ENCODE assay signal across 8 cellular contexts in the genomic region with DNA sequence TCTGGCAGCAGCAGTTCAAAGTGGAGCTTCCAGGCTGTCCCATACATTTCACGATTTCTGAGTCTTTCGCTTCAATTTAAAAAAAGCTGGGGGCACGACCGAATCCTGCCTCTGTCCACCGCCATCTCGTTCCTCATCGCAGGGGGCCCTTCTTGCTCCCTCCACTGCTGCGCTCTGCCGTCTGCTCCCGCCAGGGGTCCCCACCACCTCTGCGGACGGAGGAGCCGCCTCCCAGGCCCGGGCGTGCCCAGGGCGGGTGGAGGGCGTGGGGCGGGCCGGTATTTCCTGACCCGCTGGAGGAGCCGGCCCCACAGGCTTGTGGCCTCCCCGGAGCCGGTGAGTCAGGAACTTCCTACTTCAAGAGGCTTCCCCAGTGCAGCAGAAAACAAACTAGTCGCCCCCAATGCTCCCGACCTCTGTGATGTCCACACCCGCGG. TPM values are rescaled to one million over a fixed set of nuclear protein-coding genes. Genes with fewer than 3 reads are reported as not detected.
DNase-seq lines count a peak whose midpoint lies in the region; ATAC-seq and TF ChIP-seq lines count a peak whose summit lies in the region.

No MANE protein-coding gene starts in this region.

- no peaks in the 10 kb centered on the region for H4K20me1 ChIP-seq in Karpas-422 (ENCODE audit: insufficient read depth, low read depth, low read length)
- no peaks in the 10 kb centered on the region for H4K20me1 ChIP-seq in SK-N-SH (ENCODE audit: insufficient read depth)
- H4K20me1 ChIP-seq in osteoblast (ENCODE audit: insufficient read depth, low read length), result no peaks in the 10 kb centered on the region

- 12% methylated on average over 18 of the region's 27 CpGs for WGBS in SK-N-SH (ENCODE audit: low lambda C conversion rate)
- 0% methylated on average over 20 of the region's 27 CpGs for WGBS in suprapubic skin

- H2AFZ ChIP-seq in Karpas-422 (ENCODE audit: low read length) (peak overlapping the region; percentile 0; the same call in 1 of the 2 replicates), SK-N-SH (ENCODE audit: low read depth) (no peak overlapping the region), osteoblast (ENCODE audit: low read length) (peak overlapping the region; percentile 73)

- H3K4me2 ChIP-seq in Karpas-422 (ENCODE audit: low read depth, low read length, poor library complexity, severe bottlenecking) (peak overlapping the region; percentile 73), SK-N-SH (peak overlapping the region; percentile 69), osteoblast (ENCODE audit: insufficient read depth, low read length) (peak overlapping the region; percentile 77)

- H3K9me3 ChIP-seq in Karpas-422 (ENCODE audit: low read length) (no peaks in the 10 kb centered on the region), SK-N-SH (no peaks in the 10 kb centered on the region), osteoblast (ENCODE audit: low read depth, low read length) (no peaks in the 10 kb centered on the region), suprapubic skin (no peaks in the 10 kb centered on the region)

- peak in 1 of 2 donors; percentile 23 for TF ChIP-seq POLR2A in suprapubic skin (IDR thresholded peaks at IDR 0.05)

- H3K79me2 ChIP-seq in Karpas-422 (ENCODE audit: low read length) (peaks cover 5% of the 10 kb centered on the region; the same call in 1 of the 2 replicates), SK-N-SH (ENCODE audit: insufficient read depth) (no peaks in the 10 kb centered on the region), osteoblast (ENCODE audit: insufficient read depth, low read length) (no peaks in the 10 kb centered on the region)

- ATAC-seq in GM19452 (IDR thresholded peaks at IDR 0.05; ENCODE audit: unreplicated experiment), result peak; percentile 32

- peaks cover 7% of the 10 kb centered on the region for H3K36me3 ChIP-seq in Karpas-422 (ENCODE audit: insufficient read depth, low read length)
- peaks cover 4 to 25% of the 10 kb centered on the region in 2 experiments for H3K36me3 ChIP-seq in SK-N-SH (replicated peaks in 1 of 2; ENCODE audit: control insufficient read depth in 1 of 2, insufficient read depth in 2 of 2, low read length in 1 of 2)
- peaks cover 9% of the 10 kb centered on the region for H3K36me3 ChIP-seq in osteoblast (ENCODE audit: insufficient read depth, low read length)
- peaks cover 21% of the 10 kb centered on the region for H3K36me3 ChIP-seq in suprapubic skin

- POLR2A ChIA-PET in SK-N-SH (lab: Yijun Ruan, JAX), result interaction anchor here (0.6 kb wide), 1 partner anchor 16 kb away, joined by 3 read pairs; no protein-coding TSS in a partner anchor

- CTCF ChIA-PET in SK-N-SH (lab: Yijun Ruan, JAX), result interaction anchor here (0.6 to 3.7 kb wide), 32 partner anchors 12 to 358 kb away, joined by 3 to 23 read pairs (median 4); a partner anchor contains a TSS

- H3K4me1 ChIP-seq in Karpas-422 (ENCODE audit: low read length) (peaks cover 63% of the 10 kb centered on the region), SK-N-SH (ENCODE audit: control insufficient read depth in 1 of 2, insufficient read depth in 2 of 2, low read depth in 1 of 2, low read length in 1 of 2) (peaks cover 34 to 40% of the 10 kb centered on the region in 2 experiments; a peak in 3 of 4 replicates), osteoblast (ENCODE audit: insufficient read depth, low read length) (peaks cover 23% of the 10 kb centered on the region), suprapubic skin (peaks cover 39% of the 10 kb centered on the region)

- peak; percentile 83 for TF ChIP-seq RAD21 in SK-N-SH (IDR thresholded peaks at IDR 0.05; ENCODE audit: low read length)

- peak; percentile 95 for TF ChIP-seq CTCF in C4-2B (conservative IDR thresholded peaks at IDR 0.05)
- TF ChIP-seq CTCF in SK-N-SH (IDR thresholded peaks at IDR 0.05), result peak; percentile 86
- peak; percentile 82 for TF ChIP-seq CTCF in osteoblast (IDR thresholded peaks at IDR 0.05; ENCODE audit: extremely low read depth, low read depth, low read length)
- TF ChIP-seq CTCF in suprapubic skin (IDR thresholded peaks at IDR 0.05), result peak; percentile 96 to 99

- H3K27me3 ChIP-seq in Karpas-422 (ENCODE audit: low read length) (no peaks in the 10 kb centered on the region), SK-N-SH (ENCODE audit: insufficient read depth) (no peaks in the 10 kb centered on the region), osteoblast (ENCODE audit: insufficient read depth, low read length) (no peaks in the 10 kb centered on the region), suprapubic skin (no peaks in the 10 kb centered on the region)

- DNase-seq in Karpas-422 (peak; percentile 95), SK-N-SH (peak; percentile 96), glomerular visceral epithelial cell (ENCODE audit: extremely low spot score) (peak; percentile 95), osteoblast (ENCODE audit: insufficient read length, low spot score, missing footprints) (peak; percentile 99), suprapubic skin (ENCODE audit: low spot score in 2 of 2) (peak; percentile 96 to 97)
- DNase-seq in activated naive CD4-positive, alpha-beta T cell treated with anti-CD3 and anti-CD28 coated beads, Interleukin-2, amount 50 U/mL, for 16 hours, result peak; percentile 88

- H3K9ac ChIP-seq in Karpas-422 (ENCODE audit: low read length), result peak overlapping the region; percentile 75
- peak overlapping the region; percentile 2; the same call in 1 of the 2 replicates for H3K9ac ChIP-seq in SK-N-SH

- H3F3A ChIP-seq in SK-N-SH (replicated peaks; ENCODE audit: insufficient read depth), result peaks cover 9% of the 10 kb centered on the region

- H3K27ac ChIP-seq in C4-2B (peak overlapping the region; percentile 60), Karpas-422 (ENCODE audit: low read length) (peak overlapping the region; percentile 93), SK-N-SH (ENCODE audit: low read depth in 2 of 2, low read length in 1 of 2) (peak overlapping the region; percentile 54 to 61; a peak in 3 of 4 replicates), osteoblast (ENCODE audit: low read depth, low read length) (no peak overlapping the region), suprapubic skin (peak overlapping the region; percentile 82)

- TF ChIP-seq EP300 in SK-N-SH (IDR thresholded peaks at IDR 0.05; ENCODE audit: borderline replicate concordance in 1 of 2, low read depth in 1 of 2, low read length in 1 of 2) (peak in 1 of 2 experiments; percentile 66; a peak in 1 of 4 replicates), suprapubic skin (IDR thresholded peaks at IDR 0.05) (no peak)

- H3K4me3 ChIP-seq in Karpas-422 (ENCODE audit: low read length) (peak overlapping the region; percentile 64), SK-N-SH (ENCODE audit: low read depth in 2 of 2, low read length in 1 of 2) (peak overlapping the region in 1 of 2 experiments; percentile 13; a peak in 2 of 4 replicates), osteoblast (ENCODE audit: insufficient read depth, low read length) (peak overlapping the region; percentile 49), suprapubic skin (peak overlapping the region; percentile 44)

- H3K9me2 ChIP-seq in Karpas-422 (replicated peaks; ENCODE audit: insufficient read depth, low read length) (no peaks in the 10 kb centered on the region), SK-N-SH (no peaks in the 10 kb centered on the region)

TF ChIP-seq in SK-N-SH, 30 proteins besides CTCF, POLR2A, EP300 and RAD21 (continues in another document):
- TF ChIP-seq, protein P1, sequence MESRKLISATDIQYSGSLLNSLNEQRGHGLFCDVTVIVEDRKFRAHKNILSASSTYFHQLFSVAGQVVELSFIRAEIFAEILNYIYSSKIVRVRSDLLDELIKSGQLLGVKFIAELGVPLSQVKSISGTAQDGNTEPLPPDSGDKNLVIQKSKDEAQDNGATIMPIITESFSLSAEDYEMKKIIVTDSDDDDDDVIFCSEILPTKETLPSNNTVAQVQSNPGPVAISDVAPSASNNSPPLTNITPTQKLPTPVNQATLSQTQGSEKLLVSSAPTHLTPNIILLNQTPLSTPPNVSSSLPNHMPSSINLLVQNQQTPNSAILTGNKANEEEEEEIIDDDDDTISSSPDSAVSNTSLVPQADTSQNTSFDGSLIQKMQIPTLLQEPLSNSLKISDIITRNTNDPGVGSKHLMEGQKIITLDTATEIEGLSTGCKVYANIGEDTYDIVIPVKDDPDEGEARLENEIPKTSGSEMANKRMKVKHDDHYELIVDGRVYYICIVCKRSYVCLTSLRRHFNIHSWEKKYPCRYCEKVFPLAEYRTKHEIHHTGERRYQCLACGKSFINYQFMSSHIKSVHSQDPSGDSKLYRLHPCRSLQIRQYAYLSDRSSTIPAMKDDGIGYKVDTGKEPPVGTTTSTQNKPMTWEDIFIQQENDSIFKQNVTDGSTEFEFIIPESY (IDR thresholded peaks at IDR 0.05; ENCODE audit: borderline replicate concordance, low read depth), result no peak
- no peak for TF ChIP-seq EZH2phosphoT487 (IDR thresholded peaks at IDR 0.05; ENCODE audit: borderline replicate concordance, low read depth)
- 0 out of 2 replicates have a peak, but pooled peaks have one; percentile 37 for TF ChIP-seq MXI1 (IDR thresholded peaks at IDR 0.05; ENCODE audit: low read depth, low read length)
- no peak for TF ChIP-seq NRF1 (IDR thresholded peaks at IDR 0.05; ENCODE audit: low read depth, low read length)
- TF ChIP-seq ELF1 (IDR thresholded peaks at IDR 0.05), result peak; percentile 72
- TF ChIP-seq CHD2 (IDR thresholded peaks at IDR 0.05; ENCODE audit: low read length, partially characterized antibody), result peak; percentile 53
- TF ChIP-seq JUND (IDR thresholded peaks at IDR 0.05), result peak; percentile 56; the same call in 1 of the 2 replicates
- TF ChIP-seq, protein P2, sequence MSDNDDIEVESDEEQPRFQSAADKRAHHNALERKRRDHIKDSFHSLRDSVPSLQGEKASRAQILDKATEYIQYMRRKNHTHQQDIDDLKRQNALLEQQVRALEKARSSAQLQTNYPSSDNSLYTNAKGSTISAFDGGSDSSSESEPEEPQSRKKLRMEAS (IDR thresholded peaks at IDR 0.05; ENCODE audit: low read depth), result peak; percentile 62
- peak; percentile 92 for TF ChIP-seq SMC3 (IDR thresholded peaks at IDR 0.05; ENCODE audit: low read depth, low read length)
- peak; percentile 95 for TF ChIP-seq SIN3A (IDR thresholded peaks at IDR 0.05; ENCODE audit: borderline replicate concordance, low read depth, low read length)
- no peak for TF ChIP-seq GABPA (IDR thresholded peaks at IDR 0.05; ENCODE audit: low read depth)

RNA-seq across cellular contexts. Expression of a gene that starts 50.4 kb away (rescaled TPM):
- total RNA-seq in Karpas-422 (2014; rRNA removed; shearing (Covaris generic); ENCODE audit: low replicate concordance), result 11.7 and 40.3 TPM in 2 replicates
- 17.7 and 22.5 TPM in 2 replicates for polyA plus RNA-seq in SK-N-SH (2012; rRNA removed)
- 5.7 and 9.7 TPM in 2 replicates for polyA plus RNA-seq in SK-N-SH (2012; cell fraction: cytosol; rRNA removed)
- polyA plus RNA-seq in SK-N-SH (2012; cell fraction: nucleus; rRNA removed), result 74.9 and 88.3 TPM in 2 replicates
- total RNA-seq in osteoblast, result 9.1 and 10.5 TPM in 2 replicates
- total RNA-seq in suprapubic skin, result 10 to 100 TPM; 22.6 to 51.4 (median 34.4) TPM

RNA-seq across cellular contexts. Expression of a gene that starts 50.6 kb away (rescaled TPM):
- total RNA-seq in Karpas-422 (2014; rRNA removed; shearing (Covaris generic); ENCODE audit: low replicate concordance), result 59.7 and 66.9 TPM in 2 replicates
- polyA plus RNA-seq in SK-N-SH (2012; rRNA removed), result 59.2 and 70.8 TPM in 2 replicates
- 95.1 and 121 TPM in 2 replicates for polyA plus RNA-seq in SK-N-SH (2012; cell fraction: cytosol; rRNA removed)
- polyA plus RNA-seq in SK-N-SH (2012; cell fraction: nucleus; rRNA removed), result 9.8 and 19.0 TPM in 2 replicates
- total RNA-seq in osteoblast (30.8 and 41.0 TPM in 2 replicates), suprapubic skin (10 to 100 TPM; 32.7 to 71.9 (median 43.7) TPM)
